Comparison of ENCODE assay signal across 8 cellular contexts in genomic region chr2:164388511-164388910, GRCh38.
DNase-seq lines count a peak whose midpoint lies in the region; ATAC-seq and TF ChIP-seq lines count a peak whose summit lies in the region.

No MANE protein-coding gene starts in this region.

- ATAC-seq in GM18505 (IDR thresholded peaks at IDR 0.05; ENCODE audit: unreplicated experiment) = peak; percentile 82
- ATAC-seq in HG02885 (IDR thresholded peaks at IDR 0.05; ENCODE audit: poor library complexity, unreplicated experiment) = peak; percentile 86
- ATAC-seq in lung (ENCODE audit: insufficient read depth, low FRiP score) = peak; percentile 32
- no peak for ATAC-seq in gastroesophageal sphincter
- ATAC-seq in heart left ventricle = no peak

- 24 to 36% methylated on average over 2 of the region's 2 CpGs for WGBS in lung, 2 donors
- 20 to 24% methylated on average over 1 to 2 of the region's 2 CpGs for WGBS in gastroesophageal sphincter (ENCODE audit: low coverage in 1 of 2), 2 donors
- WGBS in heart left ventricle, 4 donors = 46 to 61% (median 54%) methylated on average over 2 of the region's 2 CpGs

- TF ChIP-seq EP300 in gastroesophageal sphincter (IDR thresholded peaks at IDR 0.05) = no peak

- H3K4me1 ChIP-seq in SJCRH30 = no peaks in the 10 kb centered on the region
- H3K4me1 ChIP-seq in lung (ENCODE audit: control insufficient read depth in 2 of 2, insufficient read depth in 2 of 2, low read length in 2 of 2) = no peaks in the 10 kb centered on the region
- no peaks in the 10 kb centered on the region for H3K4me1 ChIP-seq in gastroesophageal sphincter
- H3K4me1 ChIP-seq in heart left ventricle = no peaks in the 10 kb centered on the region

- no peaks in the 10 kb centered on the region for H3K36me3 ChIP-seq in SJCRH30
- no peaks in the 10 kb centered on the region for H3K36me3 ChIP-seq in lung (ENCODE audit: control insufficient read depth in 2 of 2, insufficient read depth in 2 of 2, low read length in 2 of 2)
- H3K36me3 ChIP-seq in gastroesophageal sphincter = no peaks in the 10 kb centered on the region
- no peaks in the 10 kb centered on the region for H3K36me3 ChIP-seq in heart left ventricle

- TF ChIP-seq CTCF in lung (IDR thresholded peaks at IDR 0.05; ENCODE audit: control extremely low read depth, extremely low read depth) = no peak
- no peak for TF ChIP-seq CTCF in gastroesophageal sphincter (IDR thresholded peaks at IDR 0.05)
- no peak for TF ChIP-seq CTCF in heart left ventricle (IDR thresholded peaks at IDR 0.05)

- peak; percentile 22 to 27 for DNase-seq in SJCRH30
- DNase-seq in lung (ENCODE audit: low spot score) = no peak
- no peak for DNase-seq in NCI-H82 treated with DMSO at 0.1 percent for 48 hours (lab: John Stamatoyannopoulos, UW; ENCODE audit: unreplicated experiment)
- DNase-seq in heart left ventricle = no peak
- no peak for DNase-seq in NCI-H1930 (lab: John Stamatoyannopoulos, UW)

- intact Hi-C loops in heart left ventricle (cut with DNase I) = no loop called here

- H3K4me3 ChIP-seq in SJCRH30 (no peak overlapping the region), lung (no peak overlapping the region), gastroesophageal sphincter (no peak overlapping the region), heart left ventricle (no peak overlapping the region)

- no peak overlapping the region for H3K27ac ChIP-seq in SJCRH30
- H3K27ac ChIP-seq in lung (ENCODE audit: low read depth in 1 of 2, low read length in 1 of 2) = no peak overlapping the region
- H3K27ac ChIP-seq in gastroesophageal sphincter = no peak overlapping the region
- no peak overlapping the region for H3K27ac ChIP-seq in heart left ventricle

- peaks cover 3% of the 10 kb centered on the region; the same call in 1 of the 2 replicates for H3K27me3 ChIP-seq in SJCRH30
- H3K27me3 ChIP-seq in lung (ENCODE audit: control insufficient read depth, insufficient read depth) = no peaks in the 10 kb centered on the region
- H3K27me3 ChIP-seq in gastroesophageal sphincter = no peaks in the 10 kb centered on the region
- no peaks in the 10 kb centered on the region for H3K27me3 ChIP-seq in heart left ventricle

- no peaks in the 10 kb centered on the region for H3K9me3 ChIP-seq in SJCRH30 (replicated peaks)
- H3K9me3 ChIP-seq in lung (ENCODE audit: control insufficient read depth in 2 of 2, insufficient read depth in 1 of 2, low read length in 1 of 2) = no peaks in the 10 kb centered on the region
- H3K9me3 ChIP-seq in gastroesophageal sphincter = no peaks in the 10 kb centered on the region
- H3K9me3 ChIP-seq in heart left ventricle = no peaks in the 10 kb centered on the region

- TF ChIP-seq POLR2A in GM18505 (IDR thresholded peaks at IDR 0.05; ENCODE audit: borderline replicate concordance, extremely low read depth, insufficient read depth, insufficient read length) = no peak
- no peak for TF ChIP-seq POLR2A in gastroesophageal sphincter (IDR thresholded peaks at IDR 0.05)
- TF ChIP-seq POLR2A in heart left ventricle (IDR thresholded peaks at IDR 0.05) = no peak

Comparison
In these comparisons a context has a peak if more than half of its experiments do, and no peak if none do; other contexts are left out.
1. ATAC-seq: peak in GM18505 (single experiment), HG02885 (single experiment) and lung (single experiment); none in gastroesophageal sphincter (single experiment) and heart left ventricle (0 of 4).
2. DNase-seq: peak in SJCRH30 (2 of 2); none in lung (single experiment), NCI-H82 treated with DMSO at 0.1 percent for 48 hours (single experiment), heart left ventricle (0 of 5) and NCI-H1930 (0 of 2).